In genomic region chr14:23601424-23601823, GRCh38 we compare ENCODE assay signal across 30 cellular contexts. TPM values are rescaled to one million over a fixed set of nuclear protein-coding genes. Genes with fewer than 3 reads are reported as not detected.
"Had no signal": no experiment of that assay in that cellular context is flagged by ENCODE, and none has a peak within 500 bp of the region (broad histone marks: within the 10 kb centered on the region; RNA-seq: fewer than 3 reads in every experiment).

No MANE protein-coding gene starts in this region.

- H3K9me3 Mint-ChIP-seq: natural killer cell treated with Interleukin-12 subunit alpha and Interleukin-12 subunit beta and Interleukin-15 and Interleukin-18, amount 100 ng/mL, for 72 hours; neural crest cell; stimulated activated naive CD8-positive, alpha-beta T cell treated with anti-CD3 and anti-CD28 coated beads, Interleukin-15, amount 100 ng/mL, for 72 hours had no signal

- DNase-seq: dermis blood vessel endothelial cell; effector memory CD4-positive, alpha-beta T cell; foreskin keratinocyte; heart left ventricle; kidney; mucosa of descending colon; naive B cell; spleen; stimulated activated CD4-positive, alpha-beta T cell treated with anti-CD3 and anti-CD28 coated beads, Interleukin-4, amount 100 ng/mL, for 4 hours; stimulated activated naive B cell treated with anti-CD40 and anti-IgM and Interleukin-4, amounts not matched to agents 10 μg/mL and 1 μg/mL and 100 μg/mL, for 72 hours; stimulated activated naive CD8-positive, alpha-beta T cell treated with anti-CD3 and anti-CD28 coated beads, Interleukin-15, amount 100 ng/mL, for 72 hours; trophoblast cell had no signal

- H3K36me3 ChIP-seq: esophagus muscularis mucosa, gastroesophageal sphincter, heart left ventricle, neutrophil, right atrium auricular region, spleen, suprapubic skin, vagina had no signal

- H3K36me3 Mint-ChIP-seq: natural killer cell treated with Interleukin-12 subunit alpha and Interleukin-12 subunit beta and Interleukin-15 and Interleukin-18, amount 100 ng/mL, for 72 hours; stimulated activated naive B cell treated with anti-CD40 and anti-IgM and Interleukin-4, amounts not matched to agents 10 μg/mL and 1 μg/mL and 100 μg/mL, for 72 hours had no signal

- H3K27me3 ChIP-seq: esophagus muscularis mucosa, foreskin keratinocyte, hepatocyte, neutrophil, right atrium auricular region, spleen, suprapubic skin, vagina had no signal

- ATAC-seq: foreskin keratinocyte; gastroesophageal sphincter; left lobe of liver; mucosa of descending colon; natural killer cell treated with Interleukin-12 subunit alpha and Interleukin-12 subunit beta and Interleukin-15 and Interleukin-18, amount 100 ng/mL, for 72 hours; stimulated activated naive B cell treated with anti-CD40 and anti-IgM and Interleukin-4, amounts not matched to agents 10 μg/mL and 1 μg/mL and 100 μg/mL, for 72 hours; stimulated activated naive CD8-positive, alpha-beta T cell treated with anti-CD3 and anti-CD28 coated beads, Interleukin-15, amount 100 ng/mL, for 72 hours had no signal

- H3K27ac Mint-ChIP-seq: memory B cell; natural killer cell treated with Interleukin-12 subunit alpha and Interleukin-12 subunit beta and Interleukin-15 and Interleukin-18, amount 100 ng/mL, for 72 hours; progenitor cell of endocrine pancreas; stimulated activated naive B cell treated with anti-CD40 and anti-IgM and Interleukin-4, amounts not matched to agents 10 μg/mL and 1 μg/mL and 100 μg/mL, for 72 hours had no signal

- H3K4me3 ChIP-seq: coronary artery, esophagus muscularis mucosa, gastroesophageal sphincter, heart left ventricle, hepatocyte, lung, mucosa of descending colon, right atrium auricular region, skin epidermis, spleen, suprapubic skin, vagina had no signal

- H3K9me3 ChIP-seq: esophagus muscularis mucosa, gastroesophageal sphincter, mucosa of descending colon, neutrophil, suprapubic skin, vagina had no signal

- H3K4me3 Mint-ChIP-seq: memory B cell; natural killer cell treated with Interleukin-12 subunit alpha and Interleukin-12 subunit beta and Interleukin-15 and Interleukin-18, amount 100 ng/mL, for 72 hours; neural crest cell; stimulated activated naive B cell treated with anti-CD40 and anti-IgM and Interleukin-4, amounts not matched to agents 10 μg/mL and 1 μg/mL and 100 μg/mL, for 72 hours; stimulated activated naive CD8-positive, alpha-beta T cell treated with anti-CD3 and anti-CD28 coated beads, Interleukin-15, amount 100 ng/mL, for 72 hours had no signal

- H3K4me1 ChIP-seq: esophagus muscularis mucosa, foreskin keratinocyte, gastroesophageal sphincter, parathyroid adenoma, right atrium auricular region, spleen, suprapubic skin, vagina had no signal

- FAIRE-seq: endothelial cell of umbilical vein, kidney had no signal

- H3K27ac ChIP-seq: coronary artery, esophagus muscularis mucosa, foreskin keratinocyte, gastroesophageal sphincter, heart left ventricle, neutrophil, parathyroid adenoma, right atrium auricular region, skin epidermis, spleen, suprapubic skin, vagina had no signal

- H3K27me3 Mint-ChIP-seq: stimulated activated naive CD8-positive, alpha-beta T cell treated with anti-CD3 and anti-CD28 coated beads, Interleukin-15, amount 100 ng/mL, for 72 hours had no signal

- H3K4me1 Mint-ChIP-seq: memory B cell, naive B cell, neural crest cell had no signal

RNA-seq across cellular contexts. Expression of gene JPH4, which starts 22.8 kb away (rescaled TPM):
- total RNA-seq: dermis blood vessel endothelial cell, endothelial cell of umbilical vein, fibroblast of lung, foreskin keratinocyte, progenitor cell of endocrine pancreas had no signal
- polyA plus RNA-seq: fibroblast of lung, foreskin keratinocyte had no signal

RNA-seq across cellular contexts. Expression of gene DHRS2, which starts 34.7 kb away (rescaled TPM):
- total RNA-seq: endothelial cell of umbilical vein, fibroblast of lung, neural crest cell, right atrium auricular region had no signal

RNA-seq across cellular contexts. Expression of gene ZFHX2, which starts 49.9 kb away (rescaled TPM):
- polyA plus RNA-seq: fibroblast of lung had no signal
